ENCODE assay signal across 24 cellular contexts in the genomic region with DNA sequence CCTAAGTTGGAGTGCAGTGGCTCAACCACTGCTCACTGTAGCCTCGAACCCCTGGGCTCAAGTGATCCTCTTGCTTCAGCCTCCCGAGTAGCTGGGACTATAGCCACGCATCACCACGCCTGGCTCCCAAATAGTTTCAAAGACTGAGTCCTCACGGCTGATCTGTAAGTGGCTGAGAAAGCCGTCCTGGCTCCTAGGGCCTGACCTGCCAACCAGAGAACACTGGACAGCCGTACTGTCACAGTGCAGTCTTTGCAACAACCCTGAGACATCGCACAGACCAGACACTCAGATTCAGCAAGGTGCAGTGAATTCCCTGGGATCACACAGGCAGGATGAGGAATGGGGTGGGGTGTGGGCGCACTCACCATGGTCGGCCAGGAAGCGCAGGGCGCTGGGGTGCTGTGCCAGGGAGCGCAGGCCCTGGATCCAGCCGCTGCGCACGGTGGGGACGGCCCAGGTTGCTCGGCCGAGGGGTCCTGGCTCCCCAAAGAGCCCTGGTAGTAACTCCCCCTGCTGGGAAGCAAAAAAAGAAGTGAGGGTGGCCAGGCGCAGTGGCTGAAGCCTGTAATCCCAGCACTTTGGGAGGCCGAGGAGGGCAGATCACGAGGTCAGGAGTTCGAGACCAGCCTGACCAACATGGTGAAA. TPM values are rescaled to one million over a fixed set of nuclear protein-coding genes. Genes with fewer than 3 reads are reported as not detected.
DNase-seq lines count a peak whose midpoint lies in the region; ATAC-seq and TF ChIP-seq lines count a peak whose summit lies in the region.
"Had no signal": no experiment of that assay in that cellular context is flagged by ENCODE, and none has a peak within 500 bp of the region (broad histone marks: within the 10 kb centered on the region; RNA-seq: fewer than 3 reads in every experiment).

No MANE protein-coding gene starts in this region.

- no peak for TF ChIP-seq RAD21 in SK-N-SH (IDR thresholded peaks at IDR 0.05; ENCODE audit: low read length)

- no peak overlapping the region for H4K8ac ChIP-seq in neuronal stem cell (ENCODE audit: low read depth, low read length)

- H3K18ac ChIP-seq in neuronal stem cell (ENCODE audit: low read length): peak overlapping the region; percentile 64

- H2BK120ac ChIP-seq in neuronal stem cell (ENCODE audit: low read depth, low read length): no peak overlapping the region

- H3K4me2 ChIP-seq in SK-N-SH: no peak overlapping the region
- H3K4me2 ChIP-seq in neuronal stem cell (ENCODE audit: insufficient read depth, low read length, poor library complexity, severe bottlenecking): no peak overlapping the region
- H3K4me2 ChIP-seq: hepatocyte had no signal

- peaks cover 10% of the 10 kb centered on the region for H3K79me2 ChIP-seq in SK-N-SH (ENCODE audit: insufficient read depth)
- H3K79me2 ChIP-seq: hepatocyte, parathyroid adenoma had no signal

- no peaks in the 10 kb centered on the region for H3K27me3 ChIP-seq in SK-N-SH (ENCODE audit: insufficient read depth)
- no peaks in the 10 kb centered on the region for H3K27me3 ChIP-seq in neuronal stem cell (ENCODE audit: control insufficient read depth in 3 of 3, insufficient read depth in 3 of 3, low read depth in 1 of 3, low read length in 3 of 3)
- H3K27me3 ChIP-seq: hepatocyte had no signal

- H3K4me3 ChIP-seq in SK-N-SH (ENCODE audit: low read depth in 2 of 2, low read length in 1 of 2) (no peak overlapping the region), neuronal stem cell (ENCODE audit: low read length in 2 of 2) (no peak overlapping the region)
- H3K4me3 ChIP-seq: GM12878, GM23248, hepatocyte had no signal

- CTCF ChIA-PET in SK-N-SH (lab: Yijun Ruan, JAX): interaction anchor here (0.6 to 1.8 kb wide), 4 partner anchors 10 to 94 kb away, joined by 3 to 8 read pairs (median 4); a partner anchor contains a TSS

- no peak overlapping the region for H2BK12ac ChIP-seq in neuronal stem cell (ENCODE audit: low read length)

- POLR2A ChIA-PET in SK-N-SH (lab: Yijun Ruan, JAX): interaction anchor here (0.6 to 2.1 kb wide), 3 partner anchors 10 to 77 kb away, joined by 3 to 6 read pairs (median 3); no protein-coding TSS in a partner anchor

- no peaks in the 10 kb centered on the region for H3F3A ChIP-seq in SK-N-SH (replicated peaks; ENCODE audit: insufficient read depth)

- H3K9me3 ChIP-seq in SK-N-SH (no peaks in the 10 kb centered on the region), neuronal stem cell (replicated peaks in 1 of 2; ENCODE audit: control insufficient read depth in 2 of 2, insufficient read depth in 1 of 2, low read depth in 1 of 2, low read length in 2 of 2) (no peaks in the 10 kb centered on the region)

- TF ChIP-seq CTCF in SK-N-SH (IDR thresholded peaks at IDR 0.05): 0 out of 2 replicates have a peak, but pooled peaks have one; percentile 8

- H3K27ac ChIP-seq in SK-N-SH (ENCODE audit: low read depth in 2 of 2, low read length in 1 of 2): no peak overlapping the region
- H3K27ac ChIP-seq in neuronal stem cell (replicated peaks; ENCODE audit: low read length): peak overlapping the region; percentile 3
- H3K27ac ChIP-seq: 22Rv1, GM23248, hepatocyte, HL-60, parathyroid adenoma had no signal

- H3K23ac ChIP-seq in neuronal stem cell (ENCODE audit: low read depth, low read length, poor library complexity): peak overlapping the region; percentile 25

- no peak overlapping the region for H3K9ac ChIP-seq in SK-N-SH
- H3K9ac ChIP-seq in neuronal stem cell (ENCODE audit: low read depth, low read length, poor library complexity): peak overlapping the region; percentile 72
- H3K9ac ChIP-seq: GM23248, parathyroid adenoma had no signal

- H3K4ac ChIP-seq in neuronal stem cell (ENCODE audit: low read length): no peak overlapping the region

- DNase-seq in SK-N-SH (peak; percentile 49), D341Med (ENCODE audit: low spot score) (peak; percentile 44), epidermal melanocyte (ENCODE audit: insufficient read length, low spot score) (peak; percentile 1), neuronal stem cell (ENCODE audit: low spot score) (no peak), activated gamma-delta T cell (lab: John Stamatoyannopoulos, UW) (no peak), NCI-H1092 (lab: John Stamatoyannopoulos, UW) (no peak)
- DNase-seq: activated CD4-positive, alpha-beta T cell treated with anti-CD3 and anti-CD28 coated beads, Interleukin-2, amount 50 U/mL, for 1 hour; CD4-positive, alpha-beta T cell; GM23248; immature natural killer cell; NCI-H1694 treated with DMSO at 0.1 percent for 48 hours; NCI-H524; nephron progenitor cell; PC-3; right cardiac atrium; stimulated activated CD4-positive, alpha-beta T cell treated with anti-CD3 and anti-CD28 coated beads, Interleukin-15, amount 100 ng/mL, for 24 hours; stimulated activated naive CD8-positive, alpha-beta T cell treated with anti-CD3 and anti-CD28 coated beads, Interleukin-15, Interleukin-2, amounts not matched to agents 100 U/mL and 50 U/mL, for 24 hours had no signal

- H3K14ac ChIP-seq in neuronal stem cell (ENCODE audit: low read length): no peak overlapping the region

- H4K91ac ChIP-seq in neuronal stem cell (ENCODE audit: low read depth, low read length, poor library complexity): no peak overlapping the region

- no peak overlapping the region for H2BK15ac ChIP-seq in neuronal stem cell (ENCODE audit: low read length)

- H3K4me1 ChIP-seq in SK-N-SH (ENCODE audit: control insufficient read depth in 1 of 2, insufficient read depth in 2 of 2, low read depth in 1 of 2, low read length in 1 of 2): no peaks in the 10 kb centered on the region
- no peaks in the 10 kb centered on the region for H3K4me1 ChIP-seq in neuronal stem cell (ENCODE audit: control insufficient read depth in 2 of 2, insufficient read depth in 1 of 2, low read depth in 1 of 2, low read length in 2 of 2)
- H3K4me1 ChIP-seq: parathyroid adenoma had no signal

- WGBS in SK-N-SH (ENCODE audit: low lambda C conversion rate): 94% methylated on average over 18 of the region's 23 CpGs
- no CpG with 5 or more reads among the region's 23 CpGs for WGBS in neuronal stem cell (ENCODE audit: extremely low coverage in 2 of 2, insufficient read length in 2 of 2, insufficient replicate concordance in 1 of 2), 2 donors

- H3K36me3 ChIP-seq in SK-N-SH (replicated peaks in 1 of 2; ENCODE audit: control insufficient read depth in 1 of 2, insufficient read depth in 2 of 2, low read length in 1 of 2): peaks cover 44 to 60% of the 10 kb centered on the region in 2 experiments
- peaks cover 38 to 94% of the 10 kb centered on the region in 2 donors for H3K36me3 ChIP-seq in neuronal stem cell (replicated peaks in 1 of 2; ENCODE audit: control insufficient read depth in 2 of 2, insufficient read depth in 2 of 2, low read length in 2 of 2)

- no peak for ATAC-seq in SK-N-SH treated with all-trans-retinoic acid at 6 μM for 48 hours
- ATAC-seq in GM21447 (IDR thresholded peaks at IDR 0.05; ENCODE audit: unreplicated experiment): no peak
- ATAC-seq: GM12878; PC-3; right cardiac atrium; stimulated activated naive CD8-positive, alpha-beta T cell treated with anti-CD3 and anti-CD28 coated beads, Interleukin-15, Interleukin-2, amounts not matched to agents 100 U/mL and 50 U/mL, for 24 hours had no signal

- no peak overlapping the region for H2BK5ac ChIP-seq in neuronal stem cell (ENCODE audit: low read length)

- no peak overlapping the region for H2AK5ac ChIP-seq in neuronal stem cell (ENCODE audit: low read depth, low read length)

- peaks cover 4% of the 10 kb centered on the region for H3K79me1 ChIP-seq in neuronal stem cell (ENCODE audit: low read depth, low read length)

- no peak overlapping the region for H2AFZ ChIP-seq in SK-N-SH (ENCODE audit: low read depth)
- no peak overlapping the region for H2AFZ ChIP-seq in neuronal stem cell (ENCODE audit: low read length)
- H2AFZ ChIP-seq: GM23248, hepatocyte, parathyroid adenoma had no signal

- no peak for TF ChIP-seq EP300 in SK-N-SH (IDR thresholded peaks at IDR 0.05; ENCODE audit: borderline replicate concordance in 1 of 2, low read depth in 1 of 2, low read length in 1 of 2)

- H3K9me2 ChIP-seq in SK-N-SH: no peaks in the 10 kb centered on the region

- no peaks in the 10 kb centered on the region for H4K20me1 ChIP-seq in SK-N-SH (ENCODE audit: insufficient read depth)

TF ChIP-seq in SK-N-SH, 30 proteins besides CTCF, POLR2A, EP300 and RAD21 (continues in another document):
- TF ChIP-seq MEF2A (IDR thresholded peaks at IDR 0.05; ENCODE audit: borderline replicate concordance, low read depth): no peak
- TF ChIP-seq RXRA (IDR thresholded peaks at IDR 0.05; ENCODE audit: borderline replicate concordance, low read depth): no peak
- TF ChIP-seq TEAD4 (IDR thresholded peaks at IDR 0.05; ENCODE audit: borderline replicate concordance, insufficient read depth): no peak
- TF ChIP-seq NRF1 (IDR thresholded peaks at IDR 0.05; ENCODE audit: low read depth, low read length): no peak
- TF ChIP-seq RCOR1 (IDR thresholded peaks at IDR 0.05; ENCODE audit: low read length): no peak
- TF ChIP-seq YY1 (IDR thresholded peaks at IDR 0.05; ENCODE audit: low read depth): no peak
- no peak for TF ChIP-seq TAF1 (IDR thresholded peaks at IDR 0.05; ENCODE audit: borderline replicate concordance, low read depth, low read length)

TF ChIP-seq in SK-N-SH treated with all-trans-retinoic acid at 6 μM for 48 hours, 23 proteins besides CTCF, POLR2A, EP300 and RAD21 (continues in another document):
- no peak for TF ChIP-seq SNAI2 (CRISPR knock-in tag; IDR thresholded peaks at IDR 0.05)
- TF ChIP-seq ZNF8 (CRISPR knock-in tag; IDR thresholded peaks at IDR 0.05): no peak
- TF ChIP-seq RARB (CRISPR knock-in tag; IDR thresholded peaks at IDR 0.05): no peak

RNA-seq across cellular contexts. Expression of a gene that starts 10.7 kb away (rescaled TPM):
- polyA plus RNA-seq in SK-N-SH (2012; rRNA removed): 34.1 and 36.2 TPM in 2 replicates
- polyA plus RNA-seq in SK-N-SH (2012; cell fraction: cytosol; rRNA removed): 8.3 and 16.1 TPM in 2 replicates
- polyA plus RNA-seq in SK-N-SH (2012; cell fraction: nucleus; rRNA removed): 154 and 256 TPM in 2 replicates
- polyA plus RNA-seq in neuronal stem cell (2013, experiment 1 of 2): 18.7 TPM
- polyA plus RNA-seq in neuronal stem cell (2013, experiment 2 of 2): 18.1 TPM

RNA-seq across cellular contexts. Expression of a gene that starts 14.1 kb away (rescaled TPM):
- 14.4 and 15.1 TPM in 2 replicates for polyA plus RNA-seq in SK-N-SH (2012; rRNA removed)
- 11.2 and 12.8 TPM in 2 replicates for polyA plus RNA-seq in SK-N-SH (2012; cell fraction: cytosol; rRNA removed)
- polyA plus RNA-seq in SK-N-SH (2012; cell fraction: nucleus; rRNA removed): 37.7 and 46.3 TPM in 2 replicates
- polyA plus RNA-seq in neuronal stem cell (2013, experiment 1 of 2): 10.4 TPM
- 10.3 TPM for polyA plus RNA-seq in neuronal stem cell (2013, experiment 2 of 2)

RNA-seq across cellular contexts. Expression of a gene that starts 25.1 kb away (rescaled TPM):
- polyA plus RNA-seq in SK-N-SH (2012; rRNA removed): 7.6 and 9.4 TPM in 2 replicates
- 3.5 and 5.9 TPM in 2 replicates for polyA plus RNA-seq in SK-N-SH (2012; cell fraction: cytosol; rRNA removed)
- polyA plus RNA-seq in SK-N-SH (2012; cell fraction: nucleus; rRNA removed): 13.3 and 14.4 TPM in 2 replicates
- 84.0 TPM for polyA plus RNA-seq in neuronal stem cell (2013, experiment 1 of 2)
- polyA plus RNA-seq in neuronal stem cell (2013, experiment 2 of 2): 82.3 TPM

Comparison
In these comparisons a context has a peak if more than half of its experiments do, and no peak if none do; other contexts are left out.
1. DNase-seq: peak in SK-N-SH (single experiment), D341Med (single experiment) and epidermal melanocyte (single experiment); none in neuronal stem cell (single experiment), activated gamma-delta T cell (single experiment) and NCI-H1092 (single experiment).